Comparison of ENCODE assay signal across 23 cellular contexts in the genomic region with DNA sequence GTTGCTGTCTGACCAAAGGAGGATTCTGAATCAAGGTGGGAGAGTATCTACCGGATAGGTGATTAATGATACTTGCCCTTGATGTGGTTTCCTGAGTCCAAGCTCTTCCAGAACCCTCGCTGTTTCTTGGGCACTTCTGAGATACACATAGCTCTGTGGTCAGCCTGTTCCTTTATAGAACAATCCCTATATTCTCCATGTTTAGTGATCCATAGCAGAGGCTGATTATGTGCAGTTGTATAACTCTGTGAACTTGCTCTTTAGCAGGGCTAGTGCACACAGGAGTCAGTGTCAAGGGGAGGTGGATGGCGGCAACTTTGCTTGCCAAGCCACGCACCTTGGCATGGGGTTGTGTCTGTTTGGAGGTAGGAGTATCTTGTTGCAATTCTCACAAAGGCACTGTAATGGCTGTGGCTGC. TPM values are rescaled to one million over a fixed set of nuclear protein-coding genes. Genes with fewer than 3 reads are reported as not detected.
DNase-seq lines count a peak whose midpoint lies in the region; ATAC-seq, FAIRE-seq and TF ChIP-seq lines count a peak whose summit lies in the region.
"Had no signal": no experiment of that assay in that cellular context is flagged by ENCODE, and none has a peak within 500 bp of the region (broad histone marks: within the 10 kb centered on the region; RNA-seq: fewer than 3 reads in every experiment).

No MANE protein-coding gene starts in this region.

- peak; percentile 99 for TF ChIP-seq EP300 in Ishikawa (IDR thresholded peaks at IDR 0.05; ENCODE audit: borderline replicate concordance)

- 72 to 83% methylated on average over 4 of the region's 4 CpGs for WGBS in pancreas, 2 donors

- ATAC-seq in esophagus mucosa (peak; percentile 24), pancreas (no peak)
- ATAC-seq: gastroesophageal sphincter, left colon, T-helper 17 cell had no signal

- FAIRE-seq in pancreas (lab: Jason Lieb, UNC): no peak
- FAIRE-seq: H54 had no signal

- H3K27me3 ChIP-seq in pancreas (no peaks in the 10 kb centered on the region), WERI-Rb-1 (ENCODE audit: insufficient read depth, low read depth, severe bottlenecking) (no peaks in the 10 kb centered on the region)
- H3K27me3 ChIP-seq: adrenal gland, esophagus squamous epithelium, gastroesophageal sphincter had no signal

- in situ Hi-C loops in SK-MEL-5 (cut with HindIII; ENCODE audit: low pct_unique_long_range_greater_than_20kb, low sequenced_read_pairs): no loop called here

- no peak overlapping the region for H3K4me3 ChIP-seq in pancreas
- H3K4me3 ChIP-seq in WERI-Rb-1 (ENCODE audit: low read depth, low read length): no peak overlapping the region
- H3K4me3 ChIP-seq: adrenal gland, esophagus squamous epithelium, gastroesophageal sphincter had no signal

- no peak for TF ChIP-seq CTCF in pancreas (IDR thresholded peaks at IDR 0.05)
- TF ChIP-seq CTCF in WERI-Rb-1 (IDR thresholded peaks at IDR 0.05; ENCODE audit: low read depth, low read length): no peak

- H3K9me3 ChIP-seq in pancreas: no peaks in the 10 kb centered on the region
- no peaks in the 10 kb centered on the region for H3K9me3 ChIP-seq in WERI-Rb-1 (ENCODE audit: severe bottlenecking)
- H3K9me3 ChIP-seq: adrenal gland, esophagus squamous epithelium, gastroesophageal sphincter had no signal

- H3K36me3 ChIP-seq in pancreas (no peaks in the 10 kb centered on the region), WERI-Rb-1 (no peaks in the 10 kb centered on the region)
- H3K36me3 ChIP-seq: adrenal gland, esophagus squamous epithelium, gastroesophageal sphincter had no signal

- DNase-seq in SK-MEL-5 (ENCODE audit: low read depth, low spot score): peak; percentile 68
- peak; percentile 5 for DNase-seq in posterior vena cava (ENCODE audit: low spot score)
- DNase-seq in pancreas: no peak
- no peak for DNase-seq in islet precursor cell
- DNase-seq in SIG-M5 treated with dmso at 0.1 percent for 504 hours (lab: John Stamatoyannopoulos, UW; ENCODE audit: unreplicated experiment): no peak
- no peak for DNase-seq in WERI-Rb-1
- DNase-seq: activated CD4-positive, alpha-beta T cell treated with anti-CD3 and anti-CD28 coated beads, Interleukin-2, amount 50 U/mL, for 4 hours; activated gamma-delta T cell; activated T-cell treated with anti-CD3 and anti-CD28 coated beads for 4 hours; COR-L47; esophagus squamous epithelium; Kasumi-1; left colon; NCI-H1105 treated with DMSO at 0.1 percent for 48 hours; NCI-H2107; NCI-H69; SIG-M5; T-helper 17 cell had no signal

- H3K27ac ChIP-seq in pancreas (no peak overlapping the region), WERI-Rb-1 (no peak overlapping the region)
- H3K27ac ChIP-seq: adrenal gland, esophagus squamous epithelium, gastroesophageal sphincter had no signal

- intact Hi-C loops in posterior vena cava (cut with DNase I): no loop called here
- intact Hi-C loops in pancreas (cut with DNase I): no loop called here

- TF ChIP-seq RAD21 in Ishikawa (IDR thresholded peaks at IDR 0.05; ENCODE audit: low read depth): peak; percentile 41

- H3K4me1 ChIP-seq in pancreas: no peaks in the 10 kb centered on the region

TF ChIP-seq in Ishikawa, 13 proteins besides CTCF, POLR2A, EP300 and RAD21:
- 0 out of 2 replicates have a peak, but pooled peaks have one; percentile 33 for TF ChIP-seq CREB1 (IDR thresholded peaks at IDR 0.05; ENCODE audit: low read depth)
- peak; percentile 100 for TF ChIP-seq NFIC (IDR thresholded peaks at IDR 0.05)
- TF ChIP-seq FOXM1 (IDR thresholded peaks at IDR 0.05; ENCODE audit: borderline replicate concordance, low read depth): peak; percentile 98
- TF ChIP-seq, protein P1, sequence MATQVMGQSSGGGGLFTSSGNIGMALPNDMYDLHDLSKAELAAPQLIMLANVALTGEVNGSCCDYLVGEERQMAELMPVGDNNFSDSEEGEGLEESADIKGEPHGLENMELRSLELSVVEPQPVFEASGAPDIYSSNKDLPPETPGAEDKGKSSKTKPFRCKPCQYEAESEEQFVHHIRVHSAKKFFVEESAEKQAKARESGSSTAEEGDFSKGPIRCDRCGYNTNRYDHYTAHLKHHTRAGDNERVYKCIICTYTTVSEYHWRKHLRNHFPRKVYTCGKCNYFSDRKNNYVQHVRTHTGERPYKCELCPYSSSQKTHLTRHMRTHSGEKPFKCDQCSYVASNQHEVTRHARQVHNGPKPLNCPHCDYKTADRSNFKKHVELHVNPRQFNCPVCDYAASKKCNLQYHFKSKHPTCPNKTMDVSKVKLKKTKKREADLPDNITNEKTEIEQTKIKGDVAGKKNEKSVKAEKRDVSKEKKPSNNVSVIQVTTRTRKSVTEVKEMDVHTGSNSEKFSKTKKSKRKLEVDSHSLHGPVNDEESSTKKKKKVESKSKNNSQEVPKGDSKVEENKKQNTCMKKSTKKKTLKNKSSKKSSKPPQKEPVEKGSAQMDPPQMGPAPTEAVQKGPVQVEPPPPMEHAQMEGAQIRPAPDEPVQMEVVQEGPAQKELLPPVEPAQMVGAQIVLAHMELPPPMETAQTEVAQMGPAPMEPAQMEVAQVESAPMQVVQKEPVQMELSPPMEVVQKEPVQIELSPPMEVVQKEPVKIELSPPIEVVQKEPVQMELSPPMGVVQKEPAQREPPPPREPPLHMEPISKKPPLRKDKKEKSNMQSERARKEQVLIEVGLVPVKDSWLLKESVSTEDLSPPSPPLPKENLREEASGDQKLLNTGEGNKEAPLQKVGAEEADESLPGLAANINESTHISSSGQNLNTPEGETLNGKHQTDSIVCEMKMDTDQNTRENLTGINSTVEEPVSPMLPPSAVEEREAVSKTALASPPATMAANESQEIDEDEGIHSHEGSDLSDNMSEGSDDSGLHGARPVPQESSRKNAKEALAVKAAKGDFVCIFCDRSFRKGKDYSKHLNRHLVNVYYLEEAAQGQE (IDR thresholded peaks at IDR 0.05; ENCODE audit: low read depth): no peak
- no peak for TF ChIP-seq ZBTB7A (IDR thresholded peaks at IDR 0.05; ENCODE audit: low read depth)
- TF ChIP-seq, protein P2, sequence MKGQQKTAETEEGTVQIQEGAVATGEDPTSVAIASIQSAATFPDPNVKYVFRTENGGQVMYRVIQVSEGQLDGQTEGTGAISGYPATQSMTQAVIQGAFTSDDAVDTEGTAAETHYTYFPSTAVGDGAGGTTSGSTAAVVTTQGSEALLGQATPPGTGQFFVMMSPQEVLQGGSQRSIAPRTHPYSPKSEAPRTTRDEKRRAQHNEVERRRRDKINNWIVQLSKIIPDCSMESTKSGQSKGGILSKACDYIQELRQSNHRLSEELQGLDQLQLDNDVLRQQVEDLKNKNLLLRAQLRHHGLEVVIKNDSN (IDR thresholded peaks at IDR 0.05): peak; percentile 50
- TF ChIP-seq TEAD4 (IDR thresholded peaks at IDR 0.05): peak; percentile 98
- peak; percentile 84 for TF ChIP-seq YY1 (IDR thresholded peaks at IDR 0.05; ENCODE audit: low read depth)
- no peak for TF ChIP-seq TAF1 (IDR thresholded peaks at IDR 0.05; ENCODE audit: low read depth)
- TF ChIP-seq EGR1 (IDR thresholded peaks at IDR 0.05): peak; percentile 10; the same call in 1 of the 2 replicates
- TF ChIP-seq TCF12 (IDR thresholded peaks at IDR 0.05; ENCODE audit: low read depth): peak; percentile 99
- TF ChIP-seq CEBPB (IDR thresholded peaks at IDR 0.05): peak; percentile 68
- TF ChIP-seq, protein P3, sequence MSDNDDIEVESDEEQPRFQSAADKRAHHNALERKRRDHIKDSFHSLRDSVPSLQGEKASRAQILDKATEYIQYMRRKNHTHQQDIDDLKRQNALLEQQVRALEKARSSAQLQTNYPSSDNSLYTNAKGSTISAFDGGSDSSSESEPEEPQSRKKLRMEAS (IDR thresholded peaks at IDR 0.05): peak; percentile 85

RNA-seq across cellular contexts. Expression of a gene that starts 36.1 kb away (rescaled TPM):
- 3.4 and 3.7 TPM in 2 replicates for total RNA-seq in SK-MEL-5 (2014; rRNA removed; shearing (Covaris generic))
- polyA plus RNA-seq in SK-MEL-5 (2015; cell fraction: cytosol; rRNA removed): 5.4 and 7.6 TPM in 2 replicates
- polyA plus RNA-seq in SK-MEL-5 (2015; cell fraction: nucleus; rRNA removed): 2.0 and 4.5 TPM in 2 replicates
- 123 TPM for total RNA-seq in esophagus mucosa
- 10 to 100 TPM; 16.1 to 24.3 TPM for total RNA-seq in posterior vena cava
- total RNA-seq in pancreas: 1 to 10 TPM; 1.2 to 2.6 (median 1.5) TPM
- 1 to 10 TPM; 2.1 to 3.9 TPM for polyA plus RNA-seq in pancreas

RNA-seq across cellular contexts. Expression of a gene that starts 48.9 kb away (rescaled TPM):
- 41.7 and 46.3 TPM in 2 replicates for total RNA-seq in SK-MEL-5 (2014; rRNA removed; shearing (Covaris generic))
- polyA plus RNA-seq in SK-MEL-5 (2015; cell fraction: cytosol; rRNA removed): 30.5 and 35.1 TPM in 2 replicates
- 19.6 and 29.9 TPM in 2 replicates for polyA plus RNA-seq in SK-MEL-5 (2015; cell fraction: nucleus; rRNA removed)
- total RNA-seq in esophagus mucosa (39.0 TPM), posterior vena cava (10 to 100 TPM; 35.2 to 45.2 TPM), pancreas (10 to 100 TPM; 11.0 to 26.0 (median 16.8) TPM)
- polyA plus RNA-seq in pancreas: 10 to 100 TPM; 13.2 to 18.9 TPM

Comparison
In these comparisons a context has a peak if more than half of its experiments do, and no peak if none do; other contexts are left out.
1. DNase-seq: peak in SK-MEL-5 (single experiment) and posterior vena cava (single experiment); none in pancreas (0 of 6), islet precursor cell (single experiment), SIG-M5 treated with dmso at 0.1 percent for 504 hours (single experiment) and WERI-Rb-1 (single experiment).